ENCODE assay signal across 9 cellular contexts in genomic region chr2:186459009-186459408, GRCh38. TPM values are rescaled to one million over a fixed set of nuclear protein-coding genes. Genes with fewer than 3 reads are reported as not detected.
DNase-seq lines count a peak whose midpoint lies in the region; ATAC-seq and TF ChIP-seq lines count a peak whose summit lies in the region.
"Had no signal": no experiment of that assay in that cellular context is flagged by ENCODE, and none has a peak within 500 bp of the region (broad histone marks: within the 10 kb centered on the region; RNA-seq: fewer than 3 reads in every experiment).

No MANE protein-coding gene starts in this region.

- POLR2A ChIA-PET in MCF 10A (lab: Yijun Ruan, JAX): no interaction called here

- DNase-seq in MCF 10A (ENCODE audit: unreplicated experiment) (peak; percentile 42), breast epithelium (ENCODE audit: low spot score in 2 of 2) (no peak), NCI-H526 (lab: John Stamatoyannopoulos, UW) (peak; percentile 18 to 64), epithelial cell of proximal tubule (ENCODE audit: low read depth) (no peak), upper lobe of right lung (no peak), lower leg skin (ENCODE audit: low spot score in 2 of 2) (no peak), stomach (no peak), ovary (no peak)
- DNase-seq: activated CD4-positive, alpha-beta T cell treated with anti-CD3 and anti-CD28 coated beads for 1 hour had no signal

- no peak for ATAC-seq in upper lobe of right lung

- no peaks in the 10 kb centered on the region for H3K9me3 ChIP-seq in breast epithelium
- H3K9me3 ChIP-seq in upper lobe of right lung: no peaks in the 10 kb centered on the region
- no peaks in the 10 kb centered on the region for H3K9me3 ChIP-seq in stomach
- no peaks in the 10 kb centered on the region for H3K9me3 ChIP-seq in ovary

- intact Hi-C loops in MCF 10A (cut with micrococcal nuclease) (loop anchor here (1.0 to 5.0 kb wide), 3 partner anchors 202 to 1252 kb away; no protein-coding TSS in a partner anchor), breast epithelium (cut with DNase I; ENCODE audit: low total_unique reads) (no loop called here), upper lobe of right lung (cut with DNase I) (no loop called here), lower leg skin (cut with DNase I; ENCODE audit: low total_unique reads) (no loop called here), stomach (cut with DNase I; ENCODE audit: low total_unique reads) (no loop called here), ovary (cut with DNase I) (no loop called here)

- TF ChIP-seq CTCF in MCF 10A (IDR thresholded peaks at IDR 0.05; ENCODE audit: unreplicated experiment) (peak; percentile 33), breast epithelium (IDR thresholded peaks at IDR 0.05) (peak in 1 of 3 donors; percentile 21), epithelial cell of proximal tubule (conservative IDR thresholded peaks at IDR 0.05; ENCODE audit: low read depth, low read length) (peak; percentile 51), upper lobe of right lung (IDR thresholded peaks at IDR 0.05) (peak; percentile 21), lower leg skin (IDR thresholded peaks at IDR 0.05) (no peak), stomach (IDR thresholded peaks at IDR 0.05) (peak in 1 of 7 experiments; percentile 10), ovary (IDR thresholded peaks at IDR 0.05) (no peak)

- H3K4me3 ChIP-seq in breast epithelium: no peak overlapping the region
- no peak overlapping the region for H3K4me3 ChIP-seq in epithelial cell of proximal tubule (ENCODE audit: low read depth, low read length)
- no peak overlapping the region for H3K4me3 ChIP-seq in upper lobe of right lung
- no peak overlapping the region for H3K4me3 ChIP-seq in lower leg skin (ENCODE audit: low read depth, poor library complexity, severe bottlenecking)
- no peak overlapping the region for H3K4me3 ChIP-seq in stomach
- H3K4me3 ChIP-seq in ovary: no peak overlapping the region

- H3K27me3 ChIP-seq in breast epithelium: no peaks in the 10 kb centered on the region
- H3K27me3 ChIP-seq in upper lobe of right lung: no peaks in the 10 kb centered on the region
- no peaks in the 10 kb centered on the region for H3K27me3 ChIP-seq in stomach
- H3K27me3 ChIP-seq in ovary: no peaks in the 10 kb centered on the region

- no peak for TF ChIP-seq EP300 in stomach (IDR thresholded peaks at IDR 0.05)
- no peak for TF ChIP-seq EP300 in ovary (IDR thresholded peaks at IDR 0.05)

- CTCF ChIA-PET in MCF 10A (lab: Yijun Ruan, JAX): interaction anchor here (1.0 to 1.8 kb wide), 2 partner anchors 479 to 1250 kb away, joined by 3 to 5 read pairs; no protein-coding TSS in a partner anchor

- H3K36me3 Mint-ChIP-seq in MCF 10A (ENCODE audit: insufficient read depth, unreplicated experiment): peaks cover 9% of the 10 kb centered on the region

- WGBS in lower leg skin, 2 donors: 72 to 75% methylated on average over 2 of the region's 2 CpGs
- 71 to 77% (median 75%) methylated on average over 2 of the region's 2 CpGs for WGBS in stomach, 5 donors
- 40 to 65% (median 50%) methylated on average over 2 of the region's 2 CpGs for WGBS in ovary, 3 donors

- no peaks in the 10 kb centered on the region for H3K9me3 Mint-ChIP-seq in MCF 10A (ENCODE audit: unreplicated experiment)

- H3K36me3 ChIP-seq in breast epithelium (peaks cover 5% of the 10 kb centered on the region), upper lobe of right lung (no peaks in the 10 kb centered on the region), stomach (peaks cover 0 to 15% (median 0%) of the 10 kb centered on the region in 4 donors), ovary (no peaks in the 10 kb centered on the region)

- no peak overlapping the region for H3K27ac ChIP-seq in breast epithelium
- H3K27ac ChIP-seq in upper lobe of right lung: no peak overlapping the region
- H3K27ac ChIP-seq in stomach: no peak overlapping the region
- H3K27ac ChIP-seq in ovary: no peak overlapping the region

- TF ChIP-seq POLR2A in breast epithelium (IDR thresholded peaks at IDR 0.05) (no peak), lower leg skin (IDR thresholded peaks at IDR 0.05) (no peak), stomach (IDR thresholded peaks at IDR 0.05) (no peak), ovary (IDR thresholded peaks at IDR 0.05) (no peak)

- no peaks in the 10 kb centered on the region for H3K4me1 Mint-ChIP-seq in MCF 10A (ENCODE audit: insufficient read depth, unreplicated experiment)

- no TSS peak for BruUV-seq in MCF 10A (replicated peaks; lab: Mats Ljungman, UMichigan)

- no peaks in the 10 kb centered on the region for H3K27me3 Mint-ChIP-seq in MCF 10A (ENCODE audit: insufficient read depth, unreplicated experiment)

- H3K27ac Mint-ChIP-seq in MCF 10A (ENCODE audit: low read depth, unreplicated experiment): no peak overlapping the region

- H3K4me1 ChIP-seq in breast epithelium: no peaks in the 10 kb centered on the region
- H3K4me1 ChIP-seq in upper lobe of right lung: no peaks in the 10 kb centered on the region
- no peaks in the 10 kb centered on the region for H3K4me1 ChIP-seq in stomach
- H3K4me1 ChIP-seq in ovary (ENCODE audit: insufficient read depth): no peaks in the 10 kb centered on the region

- no peak overlapping the region for H3K4me3 Mint-ChIP-seq in MCF 10A (ENCODE audit: unreplicated experiment)

RNA-seq across cellular contexts. Expression of gene ZC3H15, which starts 27.1 kb away (rescaled TPM):
- total RNA-seq in MCF 10A (2022): 75.8 and 98.8 TPM in 2 replicates
- total RNA-seq in breast epithelium: 10 to 100 TPM; 70.8 to 75.8 (median 73.0) TPM
- 63.1 and 80.2 TPM in 2 replicates for total RNA-seq in epithelial cell of proximal tubule
- 42.9 TPM for total RNA-seq in upper lobe of right lung
- 10 to 100 TPM; 43.5 to 77.8 (median 52.0) TPM for total RNA-seq in lower leg skin
- 100 to 1,000 TPM in 1 of 5 donors, 10 to 100 TPM in 4; 40.9 to 162 (median 46.1) TPM for total RNA-seq in stomach
- polyA plus RNA-seq in stomach: 10 to 100 TPM; 41.5 to 65.1 (median 45.7) TPM
- 10 to 100 TPM; 36.1 to 58.8 (median 42.7) TPM for total RNA-seq in ovary
- polyA plus RNA-seq in ovary: 10 to 100 TPM; 37.2 to 51.9 TPM

Comparison
In these comparisons a context has a peak if more than half of its experiments do, and no peak if none do; other contexts are left out.
1. DNase-seq: peak in MCF 10A (single experiment) and NCI-H526 (2 of 2); none in breast epithelium (0 of 2), epithelial cell of proximal tubule (single experiment), upper lobe of right lung (single experiment), lower leg skin (0 of 2), stomach (single experiment) and ovary (0 of 5).
2. CTCF ChIP-seq: peak in MCF 10A (single experiment), epithelial cell of proximal tubule (single experiment) and upper lobe of right lung (single experiment); none in lower leg skin (0 of 3) and ovary (0 of 3).